Comparison of ENCODE assay signal across 8 cellular contexts in genomic region chr11:58675344-58676155, GRCh38. TPM values are rescaled to one million over a fixed set of nuclear protein-coding genes. Genes with fewer than 3 reads are reported as not detected.
DNase-seq lines count a peak whose midpoint lies in the region; ATAC-seq and TF ChIP-seq lines count a peak whose summit lies in the region.

No MANE protein-coding gene starts in this region.

- in situ Hi-C loops in G401 (cut with HindIII; ENCODE audit: low sequenced_read_pairs) (no loop called here), IMR-90 (cut with MboI; ENCODE audit: low sequenced_read_pairs) (loop anchor here (5.0 kb wide), 1 partner anchor 103 kb away; no protein-coding TSS in a partner anchor)

- H3K9ac ChIP-seq in IMR-90 (ENCODE audit: low read depth, low read length): no peak overlapping the region

- dilution Hi-C loops in IMR-90 (cut with HindIII; ENCODE audit: low sequenced_read_pairs, unreplicated experiment): no loop called here

- intact Hi-C loops in IMR-90 (cut with micrococcal nuclease): loop anchor here (1.0 to 5.0 kb wide), 3 partner anchors 98 to 482 kb away; no protein-coding TSS in a partner anchor
- intact Hi-C loops in heart right ventricle (cut with DNase I): loop anchor here in 9 of 10 donors (2.0 to 10.0 kb wide), 5 partner anchors 23 to 101 kb away; partner anchors contain the start of genes LPXN (in 6 of the 9) and ZFP91 (in 5 of the 9)

- no peak overlapping the region for H2BK15ac ChIP-seq in IMR-90 (ENCODE audit: low read depth, low read length)

- H3K27me3 ChIP-seq in IMR-90 (ENCODE audit: control insufficient read depth, insufficient read depth, low read length): peaks cover 4% of the 10 kb centered on the region
- H3K27me3 ChIP-seq in heart right ventricle: peaks cover 0 to 24% (median 14%) of the 10 kb centered on the region in 7 donors

- no peak overlapping the region for H2BK5ac ChIP-seq in IMR-90 (ENCODE audit: low read depth, low read length, poor library complexity, severe bottlenecking)

- CTCF ChIA-PET in IMR-90 (lab: Yijun Ruan, JAX): no interaction called here

- TF ChIP-seq POLR2A in IMR-90 (IDR thresholded peaks at IDR 0.05; ENCODE audit: low read depth, low read length): no peak

- H3K4me3 Mint-ChIP-seq in activated naive CD8-positive, alpha-beta T cell treated with anti-CD3 and anti-CD28 coated beads for 36 hours: no peak overlapping the region

- POLR2A ChIA-PET in IMR-90 (lab: Charles Lee; ENCODE audit: unreplicated experiment): no interaction called here

- 60% methylated on average over 1 of the region's 13 CpGs; no CpG with 5 or more reads in 1 of the 2 experiments for WGBS in IMR-90 (ENCODE audit: extremely low coverage in 2 of 2, insufficient read length in 1 of 2), 2 experiments
- 37 to 39% methylated on average over 13 of the region's 13 CpGs for WGBS in heart right ventricle, 2 donors

- peak overlapping the region; percentile 47 for H2AFZ ChIP-seq in IMR-90 (replicated peaks; ENCODE audit: low read length, poor library complexity)

- H3K9me3 ChIP-seq in IMR-90 (ENCODE audit: control insufficient read depth, insufficient read depth, low read length): no peaks in the 10 kb centered on the region
- no peaks in the 10 kb centered on the region for H3K9me3 ChIP-seq in heart right ventricle

- H2AK5ac ChIP-seq in IMR-90 (ENCODE audit: low read depth, low read length): no peak overlapping the region

- DNase-seq in G401 (ENCODE audit: low spot score): peak; percentile 50
- DNase-seq in IMR-90: peak; percentile 59
- DNase-seq in SKM-1 treated with dmso at 0.1 percent for 144 hours (lab: John Stamatoyannopoulos, UW; ENCODE audit: unreplicated experiment): peak; percentile 55
- peak; percentile 73 for DNase-seq in activated naive CD8-positive, alpha-beta T cell treated with anti-CD3 and anti-CD28 coated beads for 36 hours
- peak; percentile 62 to 81 for DNase-seq in heart right ventricle
- peak; percentile 59 for DNase-seq in retina

- H3K36me3 ChIP-seq in IMR-90 (ENCODE audit: control insufficient read depth, insufficient read depth, low read length): no peaks in the 10 kb centered on the region
- no peaks in the 10 kb centered on the region for H3K36me3 ChIP-seq in heart right ventricle

- no peak overlapping the region for H2AK9ac ChIP-seq in IMR-90 (replicated peaks; ENCODE audit: low read depth, low read length, poor library complexity)

- peak; percentile 81 for TF ChIP-seq RAD21 in IMR-90 (IDR thresholded peaks at IDR 0.05; ENCODE audit: low read length)

- H3K27ac Mint-ChIP-seq in activated naive CD8-positive, alpha-beta T cell treated with anti-CD3 and anti-CD28 coated beads for 36 hours: no peak overlapping the region

- H3K9me1 ChIP-seq in IMR-90 (ENCODE audit: insufficient read depth, low read length): no peaks in the 10 kb centered on the region

- no peak overlapping the region for H3K4me2 ChIP-seq in IMR-90 (ENCODE audit: low read depth, low read length)

- H3K9me3 Mint-ChIP-seq in activated naive CD8-positive, alpha-beta T cell treated with anti-CD3 and anti-CD28 coated beads for 36 hours: no peaks in the 10 kb centered on the region

- no peaks in the 10 kb centered on the region for H3K4me1 ChIP-seq in IMR-90 (ENCODE audit: control insufficient read depth, insufficient read depth, low read length)
- no peaks in the 10 kb centered on the region for H3K4me1 ChIP-seq in heart right ventricle

- H3K4me1 Mint-ChIP-seq in activated naive CD8-positive, alpha-beta T cell treated with anti-CD3 and anti-CD28 coated beads for 36 hours: no peaks in the 10 kb centered on the region

- H3K4ac ChIP-seq in IMR-90 (ENCODE audit: low read depth, low read length): no peak overlapping the region

- H4K5ac ChIP-seq in IMR-90 (ENCODE audit: low read depth, low read length): no peak overlapping the region

- H3K56ac ChIP-seq in IMR-90 (ENCODE audit: extremely low read depth, insufficient read depth, low read length): no peak overlapping the region

- BruUV-seq in IMR-90 (replicated peaks; lab: Mats Ljungman, UMichigan): no TSS peak

- H3K79me1 ChIP-seq in IMR-90 (ENCODE audit: low read depth in 1 of 2, low read length in 2 of 2): no peaks in the 10 kb centered on the region

- no peak overlapping the region for H3K18ac ChIP-seq in IMR-90 (ENCODE audit: low read depth, low read length)

- H4K91ac ChIP-seq in IMR-90 (ENCODE audit: insufficient read depth, low read depth, low read length): no peak overlapping the region

- ATAC-seq in GM21526 (IDR thresholded peaks at IDR 0.05; ENCODE audit: low FRiP score, unreplicated experiment) (peak; percentile 85), IMR-90 (ENCODE audit: low read depth) (peak; percentile 100), heart right ventricle (peak; percentile 83 to 94 (median 90)), HG02970 (IDR thresholded peaks at IDR 0.05; ENCODE audit: low FRiP score, unreplicated experiment) (no peak)

- no peak overlapping the region for H2BK20ac ChIP-seq in IMR-90 (ENCODE audit: low read depth, low read length)

- H3K14ac ChIP-seq in IMR-90 (replicated peaks; ENCODE audit: low read depth, low read length): no peak overlapping the region

- H3K36me3 Mint-ChIP-seq in activated naive CD8-positive, alpha-beta T cell treated with anti-CD3 and anti-CD28 coated beads for 36 hours: no peaks in the 10 kb centered on the region

- H3K4me3 ChIP-seq in IMR-90 (ENCODE audit: insufficient read depth, low read depth, low read length) (no peak overlapping the region), heart right ventricle (no peak overlapping the region)

- TF ChIP-seq CTCF in IMR-90 (conservative IDR thresholded peaks at IDR 0.05; ENCODE audit: low read depth, low read length): peak; percentile 91
- TF ChIP-seq CTCF in heart right ventricle (IDR thresholded peaks at IDR 0.05): peak; percentile 73 to 97 (median 94)

- no peak overlapping the region for H2BK120ac ChIP-seq in IMR-90 (ENCODE audit: low read depth, low read length)

- peaks cover 4% of the 10 kb centered on the region for H3K27me3 Mint-ChIP-seq in activated naive CD8-positive, alpha-beta T cell treated with anti-CD3 and anti-CD28 coated beads for 36 hours

- H4K20me1 ChIP-seq in IMR-90 (ENCODE audit: insufficient read depth, low read length): no peaks in the 10 kb centered on the region

- H3K23ac ChIP-seq in IMR-90 (ENCODE audit: low read depth, low read length): no peak overlapping the region

- no peak overlapping the region for H3K27ac ChIP-seq in IMR-90 (ENCODE audit: insufficient read depth, low read length)
- no peak overlapping the region for H3K27ac ChIP-seq in heart right ventricle

- H4K8ac ChIP-seq in IMR-90 (ENCODE audit: low read depth in 2 of 2, low read length in 2 of 2): no peak overlapping the region

TF ChIP-seq in IMR-90, 13 proteins besides CTCF, POLR2A, EP300 and RAD21:
- no peak for TF ChIP-seq MAZ (IDR thresholded peaks at IDR 0.05; ENCODE audit: borderline replicate concordance, low read depth, low read length)
- no peak for TF ChIP-seq CHD1 (IDR thresholded peaks at IDR 0.05; ENCODE audit: low read depth, low read length)
- no peak for TF ChIP-seq RCOR1 (IDR thresholded peaks at IDR 0.05; ENCODE audit: insufficient replicate concordance, low read length)
- no peak for TF ChIP-seq BHLHE40 (IDR thresholded peaks at IDR 0.05; ENCODE audit: low read depth, low read length)
- no peak for TF ChIP-seq USF2 (IDR thresholded peaks at IDR 0.05; ENCODE audit: low read depth, low read length)
- TF ChIP-seq SMC3 (IDR thresholded peaks at IDR 0.05; ENCODE audit: low read depth, low read length): peak; percentile 83
- TF ChIP-seq, protein P1, sequence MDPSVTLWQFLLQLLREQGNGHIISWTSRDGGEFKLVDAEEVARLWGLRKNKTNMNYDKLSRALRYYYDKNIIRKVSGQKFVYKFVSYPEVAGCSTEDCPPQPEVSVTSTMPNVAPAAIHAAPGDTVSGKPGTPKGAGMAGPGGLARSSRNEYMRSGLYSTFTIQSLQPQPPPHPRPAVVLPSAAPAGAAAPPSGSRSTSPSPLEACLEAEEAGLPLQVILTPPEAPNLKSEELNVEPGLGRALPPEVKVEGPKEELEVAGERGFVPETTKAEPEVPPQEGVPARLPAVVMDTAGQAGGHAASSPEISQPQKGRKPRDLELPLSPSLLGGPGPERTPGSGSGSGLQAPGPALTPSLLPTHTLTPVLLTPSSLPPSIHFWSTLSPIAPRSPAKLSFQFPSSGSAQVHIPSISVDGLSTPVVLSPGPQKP (IDR thresholded peaks at IDR 0.05; ENCODE audit: borderline replicate concordance, low read depth, low read length): no peak

RNA-seq across cellular contexts. Expression of gene CNTF, which starts 53.1 kb away (rescaled TPM):
- 0.75 and 2.0 TPM in 2 replicates for total RNA-seq in G401 (2014; rRNA removed; shearing (Covaris generic))
- 2.3 and 3.3 TPM in 2 replicates for total RNA-seq in IMR-90 (2012; rRNA removed)
- polyA plus RNA-seq in IMR-90 (2012; rRNA removed): 1.1 and 1.2 TPM in 2 replicates
- polyA plus RNA-seq in IMR-90 (2012; cell fraction: cytosol; rRNA removed): 0.08 and 0.39 TPM in 2 replicates
- 0.91 and 5.2 TPM in 2 replicates for polyA plus RNA-seq in IMR-90 (2012; cell fraction: nucleus; rRNA removed; ENCODE audit: low replicate concordance)
- 1 to 10 TPM; 3.3 TPM for total RNA-seq in activated naive CD8-positive, alpha-beta T cell treated with anti-CD3 and anti-CD28 coated beads for 36 hours
- total RNA-seq in heart right ventricle: 1 to 10 TPM in 8 of 10 donors, under 1 TPM in 2; 0.53 to 1.6 (median 1.2) TPM
- polyA plus RNA-seq in heart right ventricle: under 1 TPM; 0.15 to 0.23 TPM

RNA-seq across cellular contexts. Expression of gene GLYAT, which starts 56.2 kb away (rescaled TPM):
- total RNA-seq in G401 (2014; rRNA removed; shearing (Covaris generic)): not detected in 2 replicates
- not detected in 2 replicates for total RNA-seq in IMR-90 (2012; rRNA removed)
- polyA plus RNA-seq in IMR-90 (2012; rRNA removed): not detected in 2 replicates
- not detected in 2 replicates for polyA plus RNA-seq in IMR-90 (2012; cell fraction: cytosol; rRNA removed)
- not detected in 2 replicates for polyA plus RNA-seq in IMR-90 (2012; cell fraction: nucleus; rRNA removed; ENCODE audit: low replicate concordance)
- total RNA-seq in activated naive CD8-positive, alpha-beta T cell treated with anti-CD3 and anti-CD28 coated beads for 36 hours: not detected
- under 1 TPM in 4 of 10 donors, not detected in 6; 0.22 to 0.79 (median 0.50) TPM for total RNA-seq in heart right ventricle
- polyA plus RNA-seq in heart right ventricle: under 1 TPM in 1 of 2 donors, not detected in 1; 0.29 TPM
